Comparison of ENCODE assay signal across 11 cellular contexts in genomic region chr7:157211710-157212109, GRCh38.
DNase-seq lines count a peak whose midpoint lies in the region; ATAC-seq and TF ChIP-seq lines count a peak whose summit lies in the region.
"Had no signal": no experiment of that assay in that cellular context is flagged by ENCODE, and none has a peak within 500 bp of the region (broad histone marks: within the 10 kb centered on the region; RNA-seq: fewer than 3 reads in every experiment).

No MANE protein-coding gene starts in this region.

- H3K27ac ChIP-seq in brain microvascular endothelial cell: peak overlapping the region; percentile 54
- H3K27ac ChIP-seq: KMS-11, skin epidermis, uterus had no signal

- DNase-seq in EL: peak; percentile 39
- peak; percentile 90 for DNase-seq in NCI-H1694 treated with DMSO at 0.1 percent for 48 hours (lab: John Stamatoyannopoulos, UW)
- peak; percentile 87 for DNase-seq in brain microvascular endothelial cell
- peak; percentile 82 for DNase-seq in non-pigmented ciliary epithelial cell (ENCODE audit: low read depth)
- DNase-seq in NCI-H2196 treated with DMSO at 0.1 percent for 48 hours (lab: John Stamatoyannopoulos, UW; ENCODE audit: unreplicated experiment): no peak
- DNase-seq: uterus had no signal

- in situ Hi-C loops in brain microvascular endothelial cell (cut with HindIII; ENCODE audit: low pct_ligation_motif_present, low sequenced_read_pairs): no loop called here

- TF ChIP-seq CTCF in brain microvascular endothelial cell (IDR thresholded peaks at IDR 0.05; ENCODE audit: low read depth, low read length, missing control alignments): no peak

- peaks cover 28% of the 10 kb centered on the region for H3K36me3 ChIP-seq in brain microvascular endothelial cell (replicated peaks)
- H3K36me3 ChIP-seq: uterus had no signal

- no peak overlapping the region for H3K4me3 ChIP-seq in brain microvascular endothelial cell (ENCODE audit: low read depth, low read length)
- H3K4me3 ChIP-seq: HAP-1, skin epidermis, uterus had no signal

- ATAC-seq in GM21723 (IDR thresholded peaks at IDR 0.05; ENCODE audit: unreplicated experiment) (no peak), GM18858 (IDR thresholded peaks at IDR 0.05; ENCODE audit: unreplicated experiment) (no peak)

- H3K27me3 ChIP-seq in brain microvascular endothelial cell (replicated peaks): no peaks in the 10 kb centered on the region
- H3K27me3 ChIP-seq: uterus had no signal
